ENCODE assay signal across 4 cellular contexts in genomic region chr10:15023079-15023478, GRCh38. TPM values are rescaled to one million over a fixed set of nuclear protein-coding genes. Genes with fewer than 3 reads are reported as not detected.
"Had no signal": no experiment of that assay in that cellular context is flagged by ENCODE, and none has a peak within 500 bp of the region (broad histone marks: within the 10 kb centered on the region; RNA-seq: fewer than 3 reads in every experiment).

No MANE protein-coding gene starts in this region.

RNA-seq across cellular contexts. Expression of gene OLAH, which starts 20.7 kb away (rescaled TPM):
- total RNA-seq: stomach, transverse colon, ureter, urinary bladder had no signal
